In genomic region chr4:141922224-141922623, GRCh38 we compare ENCODE assay signal across 25 cellular contexts.
"Had no signal": no experiment of that assay in that cellular context is flagged by ENCODE, and none has a peak within 500 bp of the region (broad histone marks: within the 10 kb centered on the region; RNA-seq: fewer than 3 reads in every experiment).

No MANE protein-coding gene starts in this region.

- H3K4me3 Mint-ChIP-seq: naive B cell, nephron, type B pancreatic cell had no signal

- H3K9me3 Mint-ChIP-seq: nephron, type B pancreatic cell had no signal

- H3K36me3 ChIP-seq: left ventricle myocardium inferior, lower lobe of right lung, stomach had no signal

- H3K4me1 Mint-ChIP-seq: naive B cell, nephron had no signal

- H3K36me3 Mint-ChIP-seq: naive B cell, type B pancreatic cell had no signal

- FAIRE-seq: endometrium, kidney, small intestine, urothelium cell line had no signal

- DNase-seq: cortex of kidney; effector memory CD4-positive, alpha-beta T cell; foreskin melanocyte; head of caudate nucleus; kidney; left cardiac atrium; left ventricle myocardium inferior; lower lobe of right lung; mesenchymal stem cell; midbrain; naive B cell; occipital lobe; psoas muscle; retina; small intestine; stimulated activated CD4-positive, alpha-beta T cell treated with anti-CD3 and anti-CD28 coated beads, Interleukin-12 subunit alpha, Interleukin-12 subunit beta, amount 100 ng/mL, for 4 hours; stimulated activated naive CD4-positive, alpha-beta T cell; stomach had no signal

- H3K27me3 Mint-ChIP-seq: type B pancreatic cell had no signal

- H3K27me3 ChIP-seq: hepatocyte, stomach had no signal

- H3K79me2 ChIP-seq: hepatocyte had no signal

- H3K4me3 ChIP-seq: hepatocyte, left ventricle myocardium inferior, lower lobe of right lung, psoas muscle, stomach had no signal

- H3K27ac Mint-ChIP-seq: naive B cell, nephron, type B pancreatic cell had no signal

- H3K9me3 ChIP-seq: left ventricle myocardium inferior, lower lobe of right lung, psoas muscle, stomach had no signal

- H3K4me1 ChIP-seq: left ventricle myocardium inferior, lower lobe of right lung, psoas muscle, stomach had no signal

- H3K4me2 ChIP-seq: hepatocyte had no signal

- ATAC-seq: esophagus mucosa, left cardiac atrium, lower lobe of right lung, psoas muscle, sciatic nerve had no signal

- H2AFZ ChIP-seq: hepatocyte had no signal
